ENCODE assay signal across 26 cellular contexts in genomic region chr20:25460591-25461280, GRCh38. TPM values are rescaled to one million over a fixed set of nuclear protein-coding genes. Genes with fewer than 3 reads are reported as not detected.
DNase-seq lines count a peak whose midpoint lies in the region; ATAC-seq and TF ChIP-seq lines count a peak whose summit lies in the region.
"Had no signal": no experiment of that assay in that cellular context is flagged by ENCODE, and none has a peak within 500 bp of the region (broad histone marks: within the 10 kb centered on the region; RNA-seq: fewer than 3 reads in every experiment).

No MANE protein-coding gene starts in this region.

- H3K27me3 Mint-ChIP-seq in stimulated activated memory B cell treated with anti-CD40 and anti-IgM and Interleukin-4, amounts not matched to agents 10 μg/mL and 1 μg/mL and 100 μg/mL, for 72 hours, result peaks cover 10% of the 10 kb centered on the region
- no peaks in the 10 kb centered on the region for H3K27me3 Mint-ChIP-seq in Caco-2 (ENCODE audit: insufficient read depth, unreplicated experiment)

- H3K79me2 ChIP-seq in DND-41 (ENCODE audit: insufficient read depth, low read length), result no peaks in the 10 kb centered on the region

- H3K27me3 ChIP-seq in DND-41 (ENCODE audit: insufficient read depth, low read length, poor library complexity) (no peaks in the 10 kb centered on the region), neuronal stem cell (ENCODE audit: control insufficient read depth in 3 of 3, insufficient read depth in 3 of 3, low read depth in 1 of 3, low read length in 3 of 3) (no peaks in the 10 kb centered on the region), SJCRH30 (no peaks in the 10 kb centered on the region), Caco-2 (replicated peaks; ENCODE audit: control insufficient read depth, insufficient read depth, low read length) (no peaks in the 10 kb centered on the region)
- H3K27me3 ChIP-seq: SJSA1 had no signal

- H4K91ac ChIP-seq in neuronal stem cell (ENCODE audit: low read depth, low read length, poor library complexity), result no peak overlapping the region

- no peak overlapping the region for H2AFZ ChIP-seq in DND-41 (ENCODE audit: low read depth, low read length)
- no peak overlapping the region for H2AFZ ChIP-seq in neuronal stem cell (ENCODE audit: low read length)
- H2AFZ ChIP-seq: PC-9 had no signal

- intact Hi-C loops in sciatic nerve (cut with DNase I) (no loop called here), Caco-2 (cut with micrococcal nuclease; ENCODE audit: unreplicated experiment) (loop anchor here (10.0 kb wide), 1 partner anchor 234 kb away; the partner anchor contains the start of gene ZNF337)

- no peak overlapping the region for H2AK5ac ChIP-seq in neuronal stem cell (ENCODE audit: low read depth, low read length)

- H2BK5ac ChIP-seq in neuronal stem cell (ENCODE audit: low read length), result peak overlapping the region; percentile 31

- no peak overlapping the region for H2BK15ac ChIP-seq in neuronal stem cell (ENCODE audit: low read length)

- peaks cover 5% of the 10 kb centered on the region for H3K79me1 ChIP-seq in neuronal stem cell (ENCODE audit: low read depth, low read length)

- H3K9ac ChIP-seq in DND-41 (ENCODE audit: low read depth, low read length), result no peak overlapping the region
- H3K9ac ChIP-seq in neuronal stem cell (ENCODE audit: low read depth, low read length, poor library complexity), result peak overlapping the region; percentile 67

- H3K4me3 ChIP-seq in DND-41 (ENCODE audit: low read depth in 1 of 2, low read length in 2 of 2) (no peak overlapping the region), neuronal stem cell (ENCODE audit: low read length in 2 of 2) (no peak overlapping the region), SJCRH30 (no peak overlapping the region), Caco-2 (ENCODE audit: low read depth, low read length) (no peak overlapping the region)
- H3K4me3 ChIP-seq: A549, PC-9, SJSA1 had no signal

- peaks cover 7% of the 10 kb centered on the region for H3K4me1 Mint-ChIP-seq in stimulated activated memory B cell treated with anti-CD40 and anti-IgM and Interleukin-4, amounts not matched to agents 10 μg/mL and 1 μg/mL and 100 μg/mL, for 72 hours
- no peaks in the 10 kb centered on the region for H3K4me1 Mint-ChIP-seq in Caco-2 (ENCODE audit: low read depth, unreplicated experiment)

- H3K9me3 ChIP-seq in DND-41 (ENCODE audit: insufficient read depth, low read length, severe bottlenecking) (no peaks in the 10 kb centered on the region), neuronal stem cell (replicated peaks in 1 of 2; ENCODE audit: control insufficient read depth in 2 of 2, insufficient read depth in 1 of 2, low read depth in 1 of 2, low read length in 2 of 2) (no peaks in the 10 kb centered on the region), SJCRH30 (replicated peaks) (no peaks in the 10 kb centered on the region), Caco-2 (no peaks in the 10 kb centered on the region)
- H3K9me3 ChIP-seq: A549, SJSA1 had no signal

- no peaks in the 10 kb centered on the region for H3K4me1 ChIP-seq in DND-41 (ENCODE audit: insufficient read depth, low read length)
- H3K4me1 ChIP-seq in neuronal stem cell (ENCODE audit: control insufficient read depth in 2 of 2, insufficient read depth in 1 of 2, low read depth in 1 of 2, low read length in 2 of 2), result no peaks in the 10 kb centered on the region
- H3K4me1 ChIP-seq in SJCRH30, result no peaks in the 10 kb centered on the region
- no peaks in the 10 kb centered on the region for H3K4me1 ChIP-seq in Caco-2
- H3K4me1 ChIP-seq: A549, SJSA1 had no signal

- CTCF ChIA-PET in Caco-2 (lab: Charles Lee), result no interaction called here

- no peak overlapping the region for H3K27ac Mint-ChIP-seq in stimulated activated memory B cell treated with anti-CD40 and anti-IgM and Interleukin-4, amounts not matched to agents 10 μg/mL and 1 μg/mL and 100 μg/mL, for 72 hours
- no peak overlapping the region for H3K27ac Mint-ChIP-seq in Caco-2 (ENCODE audit: unreplicated experiment)
- H3K27ac Mint-ChIP-seq: CD8-positive, alpha-beta T cell had no signal

- DNase-seq in DND-41 (no peak), islet precursor cell (peak; percentile 50), neuronal stem cell (ENCODE audit: low spot score) (no peak), SJCRH30 (no peak), sciatic nerve (ENCODE audit: low spot score) (no peak), Caco-2 (no peak)
- no peak for DNase-seq in effector CD8-positive, alpha-beta T cell (lab: John Stamatoyannopoulos, UW)
- DNase-seq: AML-193; CD8-positive, alpha-beta T cell; DMS 273 treated with DMSO at 0.1 percent for 48 hours; DMS79; Karpas-422; NCI-H1092; NCI-H1417 treated with DMSO at 0.1 percent for 48 hours; NCI-H1694 treated with DMSO at 0.1 percent for 48 hours; NCI-H2081 treated with DMSO at 0.1 percent for 48 hours; NCI-H2171; NCI-H524; NCI-H82; PC-9 had no signal

- H3K36me3 ChIP-seq in DND-41 (ENCODE audit: insufficient read depth, low read length) (peaks cover 61% of the 10 kb centered on the region), neuronal stem cell (replicated peaks in 1 of 2; ENCODE audit: control insufficient read depth in 2 of 2, insufficient read depth in 2 of 2, low read length in 2 of 2) (peaks cover 35 to 83% of the 10 kb centered on the region in 2 donors), SJCRH30 (peaks cover 22% of the 10 kb centered on the region), Caco-2 (ENCODE audit: control insufficient read depth, insufficient read depth, low read length) (no peaks in the 10 kb centered on the region)

- no peak overlapping the region for H3K4me3 Mint-ChIP-seq in stimulated activated memory B cell treated with anti-CD40 and anti-IgM and Interleukin-4, amounts not matched to agents 10 μg/mL and 1 μg/mL and 100 μg/mL, for 72 hours
- no peak overlapping the region for H3K4me3 Mint-ChIP-seq in Caco-2 (ENCODE audit: unreplicated experiment)
- H3K4me3 Mint-ChIP-seq: CD8-positive, alpha-beta T cell had no signal

- H2BK12ac ChIP-seq in neuronal stem cell (ENCODE audit: low read length), result no peak overlapping the region

- ATAC-seq in DND-41 (ENCODE audit: insufficient read depth, low read depth) (no peak; the same call in 2 of the 3 replicates), sciatic nerve (no peak)
- peak; percentile 4 for ATAC-seq in stimulated activated memory B cell treated with anti-CD40 and anti-IgM and Interleukin-4, amounts not matched to agents 10 μg/mL and 1 μg/mL and 100 μg/mL, for 72 hours
- ATAC-seq: CD8-positive, alpha-beta T cell; HCT116; Right ventricle myocardium inferior had no signal

- no peak overlapping the region for H3K4ac ChIP-seq in neuronal stem cell (ENCODE audit: low read length)

- H3K18ac ChIP-seq in neuronal stem cell (ENCODE audit: low read length), result no peak overlapping the region

- peak overlapping the region; percentile 50 for H3K14ac ChIP-seq in neuronal stem cell (ENCODE audit: low read length)

- no peak overlapping the region for H3K4me2 ChIP-seq in DND-41 (ENCODE audit: insufficient read depth, low read length)
- no peak overlapping the region for H3K4me2 ChIP-seq in neuronal stem cell (ENCODE audit: insufficient read depth, low read length, poor library complexity, severe bottlenecking)
- H3K4me2 ChIP-seq: A549, PC-9 had no signal

- H2BK120ac ChIP-seq in neuronal stem cell (ENCODE audit: low read depth, low read length), result no peak overlapping the region

- H4K20me1 ChIP-seq in DND-41 (ENCODE audit: insufficient read depth, low read length), result no peaks in the 10 kb centered on the region

- no TSS peak for BruUV-seq in Caco-2 (replicated peaks; lab: Mats Ljungman, UMichigan)

- no peaks in the 10 kb centered on the region for H3K9me3 Mint-ChIP-seq in stimulated activated memory B cell treated with anti-CD40 and anti-IgM and Interleukin-4, amounts not matched to agents 10 μg/mL and 1 μg/mL and 100 μg/mL, for 72 hours
- H3K9me3 Mint-ChIP-seq in Caco-2 (ENCODE audit: unreplicated experiment), result no peaks in the 10 kb centered on the region
- H3K9me3 Mint-ChIP-seq: CD8-positive, alpha-beta T cell had no signal

- POLR2A ChIA-PET in Caco-2 (lab: Charles Lee), result interaction anchor here (0.7 kb wide), 1 partner anchor 139 kb away, joined by 3 read pairs; no protein-coding TSS in a partner anchor

- no peaks in the 10 kb centered on the region for H3K36me3 Mint-ChIP-seq in stimulated activated memory B cell treated with anti-CD40 and anti-IgM and Interleukin-4, amounts not matched to agents 10 μg/mL and 1 μg/mL and 100 μg/mL, for 72 hours
- H3K36me3 Mint-ChIP-seq in Caco-2 (ENCODE audit: insufficient read depth, unreplicated experiment), result peaks cover 10% of the 10 kb centered on the region
- H3K36me3 Mint-ChIP-seq: CD8-positive, alpha-beta T cell had no signal

- no peak overlapping the region for H4K8ac ChIP-seq in neuronal stem cell (ENCODE audit: low read depth, low read length)

- 0 out of 2 replicates have a peak overlapping the region, but pooled peaks have one; percentile 14 for H3K27ac ChIP-seq in DND-41 (ENCODE audit: low read length)
- H3K27ac ChIP-seq in neuronal stem cell (replicated peaks; ENCODE audit: low read length), result no peak overlapping the region
- H3K27ac ChIP-seq in SJCRH30, result no peak overlapping the region
- H3K27ac ChIP-seq: A549, C4-2B, PC-9, SJSA1 had no signal

- TF ChIP-seq CTCF in DND-41 (IDR thresholded peaks at IDR 0.05; ENCODE audit: borderline replicate concordance, extremely low read depth, low read length, poor library complexity, severe bottlenecking), result no peak
- TF ChIP-seq CTCF in Caco-2 (IDR thresholded peaks at IDR 0.05; ENCODE audit: insufficient read depth in 1 of 2, low read depth in 1 of 2, low read length in 1 of 2, severe bottlenecking in 1 of 2, unreplicated experiment in 1 of 2), result no peak

- peak overlapping the region; percentile 69 for H3K23ac ChIP-seq in neuronal stem cell (ENCODE audit: low read depth, low read length, poor library complexity)

- WGBS in neuronal stem cell (ENCODE audit: extremely low coverage in 2 of 2, insufficient read length in 2 of 2, insufficient replicate concordance in 1 of 2), 2 donors, result no CpG with 5 or more reads among the region's 19 CpGs

RNA-seq across cellular contexts. Expression of gene GINS1, which starts 53.3 kb away (rescaled TPM):
- polyA plus RNA-seq in neuronal stem cell (2013, experiment 1 of 2), result 30.1 TPM
- polyA plus RNA-seq in neuronal stem cell (2013, experiment 2 of 2), result 30.6 TPM
- total RNA-seq in SJCRH30 (2014; rRNA removed; shearing (Covaris generic)), result 76.4 and 85.0 TPM in 2 replicates
- 1.4 TPM for total RNA-seq in sciatic nerve
- 48.7 and 50.9 TPM in 2 replicates for total RNA-seq in Caco-2 (2022)

Comparison
In these comparisons a context has a peak if more than half of its experiments do, and no peak if none do; other contexts are left out.
1. RNA of gene GINS1, which starts 53.3 kb away (total RNA-seq): 76.4 to 85.0 TPM in SJCRH30 and 48.7 to 50.9 TPM in Caco-2; 1.4 TPM in sciatic nerve (single experiment); every median in the first group is over 10 times any median in the second.